25 cellular contexts compared by ENCODE assay signal in genomic region chr22:39680486-39680885, GRCh38.
"Had no signal": no experiment of that assay in that cellular context is flagged by ENCODE, and none has a peak within 500 bp of the region (broad histone marks: within the 10 kb centered on the region; RNA-seq: fewer than 3 reads in every experiment).

No MANE protein-coding gene starts in this region.

- DNase-seq: stimulated activated CD4-positive, alpha-beta T cell treated with anti-CD3 and anti-CD28 coated beads, Interleukin-2, amount 100 ng/mL, for 48 hours; stimulated activated CD4-positive, alpha-beta T cell treated with anti-CD3 and anti-CD28 coated beads, Interleukin-4, amount 100 ng/mL, for 1 hour; stimulated activated CD4-positive, alpha-beta T cell treated with anti-CD3 and anti-CD28 coated beads, Interleukin-4, amount 100 ng/mL, for 24 hours; stimulated activated CD4-positive, alpha-beta T cell treated with anti-CD3 and anti-CD28 coated beads, Interleukin-4, amount 100 ng/mL, for 4 hours; stimulated activated CD8-positive, alpha-beta memory T cell treated with anti-CD3 and anti-CD28 coated beads, Interleukin-4, amount 100 ng/mL, for 48 hours; stimulated activated naive B cell treated with anti-CD40 and anti-IgM and Interleukin-4, amounts not matched to agents 10 μg/mL and 1 μg/mL and 100 μg/mL, for 72 hours; stimulated activated naive CD4-positive, alpha-beta T cell; stimulated activated naive CD4-positive, alpha-beta T cell treated with Interleukin-2 at 50 U/mL for 16 hours; stimulated activated naive CD8-positive, alpha-beta T cell treated with anti-CD3 and anti-CD28 coated beads, Interleukin-15, amount 100 ng/mL, for 72 hours; stimulated activated naive CD8-positive, alpha-beta T cell treated with anti-CD3 and anti-CD28 coated beads, Interleukin-15, Interleukin-2, amounts not matched to agents 100 U/mL and 50 U/mL, for 24 hours; stomach; substantia nigra; testis; thyroid gland; tibial artery; transverse colon; upper lobe of left lung; upper lobe of right lung; uterus had no signal

- H3K4me1 ChIP-seq: testis, thyroid gland, transverse colon, upper lobe of right lung had no signal

- H3K36me3 ChIP-seq: stomach, suprapubic skin, thoracic aorta, thyroid gland, tibial artery, tibial nerve, transverse colon, upper lobe of left lung, upper lobe of right lung, uterus, vagina had no signal

- H3K27me3 ChIP-seq: testis, thyroid gland, uterus had no signal

- ATAC-seq: stimulated activated effector memory CD8-positive, alpha-beta T cell treated with anti-CD3 and anti-CD28 coated beads, Interleukin-12 subunit alpha, Interleukin-12 subunit beta, amount 100 ng/mL, for 72 hours; stimulated activated memory B cell treated with anti-CD40 and anti-IgM and Interleukin-4, amounts not matched to agents 10 μg/mL and 1 μg/mL and 100 μg/mL, for 72 hours; stimulated activated naive B cell treated with anti-CD40 and anti-IgM and Interleukin-4, amounts not matched to agents 10 μg/mL and 1 μg/mL and 100 μg/mL, for 72 hours; stimulated activated naive CD8-positive, alpha-beta T cell treated with anti-CD3 and anti-CD28 coated beads, Interleukin-15, amount 100 ng/mL, for 72 hours; stimulated activated naive CD8-positive, alpha-beta T cell treated with anti-CD3 and anti-CD28 coated beads, Interleukin-15, Interleukin-2, amounts not matched to agents 100 U/mL and 50 U/mL, for 24 hours; upper lobe of right lung had no signal

- H3K27ac ChIP-seq: stomach, suprapubic skin, testis, thoracic aorta, thyroid gland, tibial artery, tibial nerve, transverse colon, upper lobe of left lung, upper lobe of right lung, uterus, vagina had no signal

- H3K9me3 ChIP-seq: stomach, suprapubic skin, testis, thoracic aorta, thyroid gland, tibial artery, tibial nerve, transverse colon, upper lobe of left lung, upper lobe of right lung, uterus, vagina had no signal

- H3K4me3 ChIP-seq: stomach, suprapubic skin, testis, thoracic aorta, thyroid gland, tibial artery, tibial nerve, transverse colon, upper lobe of left lung, upper lobe of right lung, uterus, vagina had no signal
